In the genomic region with DNA sequence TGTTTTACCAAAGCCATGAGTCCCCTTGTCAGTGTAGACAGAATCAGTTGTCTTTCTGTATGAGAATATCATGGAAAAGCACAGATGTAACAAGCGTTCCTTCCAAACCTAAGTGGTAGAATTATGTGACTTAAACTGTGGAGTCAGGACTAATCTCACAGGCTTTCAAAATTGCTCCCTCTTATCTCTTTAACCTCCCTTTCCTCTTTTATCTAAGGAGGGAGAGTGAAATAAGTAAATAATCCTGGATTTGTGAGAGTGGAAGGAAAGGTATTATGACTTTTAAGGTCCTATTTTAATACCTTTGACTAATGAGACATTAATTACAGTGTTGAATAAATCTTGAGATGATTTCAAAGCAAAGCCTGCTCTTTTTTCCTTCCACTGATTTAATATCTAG, we compare ENCODE assay signal across 19 cellular contexts. TPM values are rescaled to one million over a fixed set of nuclear protein-coding genes. Genes with fewer than 3 reads are reported as not detected.
"Had no signal": no experiment of that assay in that cellular context is flagged by ENCODE, and none has a peak within 500 bp of the region (broad histone marks: within the 10 kb centered on the region; RNA-seq: fewer than 3 reads in every experiment).

No MANE protein-coding gene starts in this region.

- H3K36me3 ChIP-seq: breast epithelium, heart right ventricle, neutrophil, right atrium auricular region had no signal

- H3K4me1 Mint-ChIP-seq: activated naive CD8-positive, alpha-beta T cell treated with anti-CD3 and anti-CD28 coated beads, Interleukin-2, amount 10 ng/mL, durations not matched to agents 7 days and 5 days; naive thymus-derived CD8-positive, alpha-beta T cell; stimulated activated naive B cell treated with anti-CD40 and anti-IgM and Interleukin-4, amounts not matched to agents 10 μg/mL and 1 μg/mL and 100 μg/mL, for 72 hours had no signal

- H3K4me3 ChIP-seq: breast epithelium, heart right ventricle, right atrium auricular region had no signal

- H3K9me3 Mint-ChIP-seq: activated naive CD8-positive, alpha-beta T cell treated with anti-CD3 and anti-CD28 coated beads, Interleukin-2, amount 10 ng/mL, durations not matched to agents 7 days and 5 days; dendritic cell treated with granulocyte-macrophage colony-stimulating factor and Interleukin-4, amounts not matched to agents 40 ng/mL and 50 ng/mL, for 4 days had no signal

- H3K4me1 ChIP-seq: breast epithelium, right atrium auricular region had no signal

- H3K27ac Mint-ChIP-seq: activated naive CD8-positive, alpha-beta T cell treated with anti-CD3 and anti-CD28 coated beads, Interleukin-2, amount 10 ng/mL, durations not matched to agents 7 days and 5 days; dendritic cell treated with granulocyte-macrophage colony-stimulating factor and Interleukin-4, amounts not matched to agents 40 ng/mL and 50 ng/mL, for 4 days; naive thymus-derived CD8-positive, alpha-beta T cell; stimulated activated naive B cell treated with anti-CD40 and anti-IgM and Interleukin-4, amounts not matched to agents 10 μg/mL and 1 μg/mL and 100 μg/mL, for 72 hours had no signal

- DNase-seq: activated naive CD4-positive, alpha-beta T cell; activated naive CD8-positive, alpha-beta T cell treated with anti-CD3 and anti-CD28 coated beads, Interleukin-2, amount 10 ng/mL, durations not matched to agents 7 days and 5 days; activated T-cell treated with anti-CD3 and anti-CD28 coated beads for 4 hours; aorta; effector memory CD4-positive, alpha-beta T cell; heart right ventricle; mammary epithelial cell; naive thymus-derived CD8-positive, alpha-beta T cell; posterior cingulate gyrus; stimulated activated CD4-positive, alpha-beta T cell treated with anti-CD3 and anti-CD28 coated beads, Interleukin-15, amount 100 ng/mL, for 24 hours; stimulated activated CD4-positive, alpha-beta T cell treated with anti-CD3 and anti-CD28 coated beads, Interleukin-4, amount 100 ng/mL, for 1 hour; stimulated activated naive B cell treated with anti-CD40 and anti-IgM and Interleukin-4, amounts not matched to agents 10 μg/mL and 1 μg/mL and 100 μg/mL, for 72 hours; T-helper 9 cell; trophoblast cell had no signal

- H3K4me3 Mint-ChIP-seq: activated naive CD8-positive, alpha-beta T cell treated with anti-CD3 and anti-CD28 coated beads, Interleukin-2, amount 10 ng/mL, durations not matched to agents 7 days and 5 days; dendritic cell treated with granulocyte-macrophage colony-stimulating factor and Interleukin-4, amounts not matched to agents 40 ng/mL and 50 ng/mL, for 4 days; naive thymus-derived CD8-positive, alpha-beta T cell; stimulated activated naive B cell treated with anti-CD40 and anti-IgM and Interleukin-4, amounts not matched to agents 10 μg/mL and 1 μg/mL and 100 μg/mL, for 72 hours had no signal

- H3K9me3 ChIP-seq: breast epithelium, heart right ventricle, neutrophil, right atrium auricular region had no signal

- H3K27me3 ChIP-seq: breast epithelium, heart right ventricle, neutrophil, right atrium auricular region had no signal

- H3K27ac ChIP-seq: breast epithelium, heart right ventricle, neutrophil had no signal

- ATAC-seq: activated CD4-positive, CD25-positive, alpha-beta regulatory T cell treated with anti-CD3 and anti-CD28 coated beads, Interleukin-2, amount 50 U/mL, for 24 hours; heart right ventricle; naive thymus-derived CD8-positive, alpha-beta T cell; stimulated activated naive B cell treated with anti-CD40 and anti-IgM and Interleukin-4, amounts not matched to agents 10 μg/mL and 1 μg/mL and 100 μg/mL, for 72 hours had no signal

- H3K36me3 Mint-ChIP-seq: activated naive CD8-positive, alpha-beta T cell treated with anti-CD3 and anti-CD28 coated beads, Interleukin-2, amount 10 ng/mL, durations not matched to agents 7 days and 5 days; naive thymus-derived CD8-positive, alpha-beta T cell had no signal

RNA-seq across cellular contexts. Expression of gene LIFR, which starts 52.4 kb away (rescaled TPM):
- total RNA-seq: activated naive CD8-positive, alpha-beta T cell treated with anti-CD3 and anti-CD28 coated beads, Interleukin-2, amount 10 ng/mL, durations not matched to agents 7 days and 5 days; naive thymus-derived CD8-positive, alpha-beta T cell had no signal
